Comparison of ENCODE assay signal across 14 cellular contexts in genomic region chr12:51889216-51890134, GRCh38. TPM values are rescaled to one million over a fixed set of nuclear protein-coding genes. Genes with fewer than 3 reads are reported as not detected.
DNase-seq lines count a peak whose midpoint lies in the region; ATAC-seq and TF ChIP-seq lines count a peak whose summit lies in the region.
"Had no signal": no experiment of that assay in that cellular context is flagged by ENCODE, and none has a peak within 500 bp of the region (broad histone marks: within the 10 kb centered on the region; RNA-seq: fewer than 3 reads in every experiment).

No MANE protein-coding gene starts in this region.

- no peaks in the 10 kb centered on the region for H3K27me3 ChIP-seq in BE2C
- H3K27me3 ChIP-seq in IMR-90 (ENCODE audit: control insufficient read depth, insufficient read depth, low read length) = no peaks in the 10 kb centered on the region
- no peaks in the 10 kb centered on the region for H3K27me3 ChIP-seq in lower lobe of right lung (ENCODE audit: low read depth)
- no peaks in the 10 kb centered on the region for H3K27me3 ChIP-seq in GM23248 (replicated peaks; ENCODE audit: insufficient read depth)
- H3K27me3 ChIP-seq: right lobe of liver had no signal

- no peak overlapping the region; the same call in 1 of the 2 replicates for H3K18ac ChIP-seq in IMR-90 (ENCODE audit: low read depth, low read length)

- H3K36me3 ChIP-seq in BE2C (no peaks in the 10 kb centered on the region), IMR-90 (ENCODE audit: control insufficient read depth, insufficient read depth, low read length) (no peaks in the 10 kb centered on the region), lower lobe of right lung (no peaks in the 10 kb centered on the region), GM23248 (ENCODE audit: low read depth) (no peaks in the 10 kb centered on the region)
- H3K36me3 ChIP-seq: right lobe of liver had no signal

- TF ChIP-seq CTCF in BE2C (IDR thresholded peaks at IDR 0.05; ENCODE audit: low read depth, low read length) (peak; percentile 31), IMR-90 (conservative IDR thresholded peaks at IDR 0.05; ENCODE audit: low read depth, low read length) (peak; percentile 31; the same call in 1 of the 2 replicates), choroid plexus epithelial cell (conservative IDR thresholded peaks at IDR 0.05; ENCODE audit: low read depth, low read length) (peak; percentile 42), lower lobe of right lung (IDR thresholded peaks at IDR 0.05) (peak; percentile 7)

- H2AFZ ChIP-seq in IMR-90 (replicated peaks; ENCODE audit: low read length, poor library complexity) (peak overlapping the region; percentile 80), GM23248 (no peak overlapping the region)

- peak overlapping the region in 1 of 2 experiments; percentile 20; a peak in 1 of 4 replicates for H4K8ac ChIP-seq in IMR-90 (ENCODE audit: low read depth in 2 of 2, low read length in 2 of 2)

- TF ChIP-seq RAD21 in IMR-90 (IDR thresholded peaks at IDR 0.05; ENCODE audit: low read length) = 0 out of 2 replicates have a peak, but pooled peaks have one; percentile 7

- H4K20me1 ChIP-seq in IMR-90 (ENCODE audit: insufficient read depth, low read length) = no peaks in the 10 kb centered on the region
- H4K20me1 ChIP-seq in GM23248 (ENCODE audit: insufficient read depth) = no peaks in the 10 kb centered on the region

- H4K91ac ChIP-seq in IMR-90 (ENCODE audit: insufficient read depth, low read depth, low read length) = no peak overlapping the region; the same call in 1 of the 2 replicates

- H3K9me1 ChIP-seq in IMR-90 (ENCODE audit: insufficient read depth, low read length) = peaks cover 2% of the 10 kb centered on the region; the same call in 1 of the 2 replicates

- in situ Hi-C loops in IMR-90 (cut with MboI; ENCODE audit: low sequenced_read_pairs) (loop anchor here (5.0 kb wide), 1 partner anchor 88 kb away; no protein-coding TSS in a partner anchor), GM23248 (cut with MboI) (no loop called here)

- peak overlapping the region; percentile 40; the same call in 1 of the 2 replicates for H2BK120ac ChIP-seq in IMR-90 (ENCODE audit: low read depth, low read length)

- peak overlapping the region; percentile 72 for H2AK5ac ChIP-seq in IMR-90 (ENCODE audit: low read depth, low read length)

- dilution Hi-C loops in IMR-90 (cut with HindIII; ENCODE audit: low sequenced_read_pairs, unreplicated experiment) = no loop called here

- 80% methylated on average over 4 of the region's 21 CpGs; no CpG with 5 or more reads in 1 of the 2 experiments for WGBS in IMR-90 (ENCODE audit: extremely low coverage in 2 of 2, insufficient read length in 1 of 2), 2 experiments
- WGBS in GM23248 (ENCODE audit: low coverage in 1 of 2, low lambda C conversion rate in 2 of 2, missing lambda C conversion rate in 2 of 2), 2 experiments = 84 to 86% methylated on average over 21 of the region's 21 CpGs

- no peak overlapping the region for H3K4me3 ChIP-seq in BE2C (ENCODE audit: low read depth, low read length)
- H3K4me3 ChIP-seq in IMR-90 (ENCODE audit: insufficient read depth, low read depth, low read length) = no peak overlapping the region
- H3K4me3 ChIP-seq in choroid plexus epithelial cell (ENCODE audit: low read depth, low read length) = no peak overlapping the region
- H3K4me3 ChIP-seq in lower lobe of right lung = no peak overlapping the region
- H3K4me3 ChIP-seq in GM23248 = no peak overlapping the region

- H3K79me1 ChIP-seq in IMR-90 (ENCODE audit: low read depth in 1 of 2, low read length in 2 of 2) = no peaks in the 10 kb centered on the region

- POLR2A ChIA-PET in IMR-90 (lab: Charles Lee; ENCODE audit: unreplicated experiment) = interaction anchor here (0.9 kb wide), 1 partner anchor 10 kb away, joined by 22 read pairs; no protein-coding TSS in a partner anchor

- peaks cover 17% of the 10 kb centered on the region for H3F3A ChIP-seq in GM23248 (ENCODE audit: insufficient read depth)

- no peak overlapping the region for H2BK5ac ChIP-seq in IMR-90 (ENCODE audit: low read depth, low read length, poor library complexity, severe bottlenecking)

- ATAC-seq in IMR-90 (ENCODE audit: low read depth) (no peak), lower lobe of right lung (no peak), HG02623 (IDR thresholded peaks at IDR 0.05; ENCODE audit: unreplicated experiment) (no peak)
- ATAC-seq: right lobe of liver; stimulated activated naive CD8-positive, alpha-beta T cell treated with anti-CD3 and anti-CD28 coated beads, Interleukin-15, amount 100 ng/mL, for 72 hours had no signal

- H3K4me2 ChIP-seq in IMR-90 (ENCODE audit: low read depth, low read length) (no peak overlapping the region), GM23248 (ENCODE audit: unreplicated experiment) (no peak overlapping the region)

- no peak overlapping the region for H3K56ac ChIP-seq in IMR-90 (ENCODE audit: extremely low read depth, insufficient read depth, low read length)

- intact Hi-C loops in IMR-90 (cut with micrococcal nuclease) (loop anchor here (5.0 kb wide), 1 partner anchor 133 kb away; no protein-coding TSS in a partner anchor), lower lobe of right lung (cut with DNase I) (no loop called here)

- TF ChIP-seq POLR2A in IMR-90 (IDR thresholded peaks at IDR 0.05; ENCODE audit: low read depth, low read length) = no peak

- H3K9me2 ChIP-seq in GM23248 (ENCODE audit: insufficient read depth) = no peaks in the 10 kb centered on the region

- BruUV-seq in IMR-90 (replicated peaks; lab: Mats Ljungman, UMichigan) = no TSS peak

- CTCF ChIA-PET in IMR-90 (lab: Yijun Ruan, JAX) = interaction anchor here (0.6 kb wide), 1 partner anchor 93 kb away, joined by 3 read pairs; no protein-coding TSS in a partner anchor

- no peak overlapping the region for H3K14ac ChIP-seq in IMR-90 (replicated peaks; ENCODE audit: low read depth, low read length)

- DNase-seq in BE2C = no peak
- no peak for DNase-seq in IMR-90
- DNase-seq in choroid plexus epithelial cell (ENCODE audit: low read depth) = no peak
- DNase-seq in lower lobe of right lung = no peak
- no peak for DNase-seq in NOMO-1 (lab: John Stamatoyannopoulos, UW; ENCODE audit: unreplicated experiment in 2 of 2)
- no peak for DNase-seq in T1000 (lab: John Stamatoyannopoulos, UW)
- DNase-seq in GM23248 = no peak
- DNase-seq: activated T-cell treated with anti-CD3 and anti-CD28 coated beads, Interleukin-2, amount 50 U/mL, for 24 hours; amniotic stem cell; KG1; naive B cell; stimulated activated naive CD8-positive, alpha-beta T cell treated with anti-CD3 and anti-CD28 coated beads, Interleukin-15, amount 100 ng/mL, for 72 hours had no signal

- 0 out of 2 replicates have a peak, but pooled peaks cover 3% of the 10 kb centered on the region for H3K4me1 ChIP-seq in BE2C
- H3K4me1 ChIP-seq in IMR-90 (ENCODE audit: control insufficient read depth, insufficient read depth, low read length) = peaks cover 6% of the 10 kb centered on the region
- peaks cover 13% of the 10 kb centered on the region for H3K4me1 ChIP-seq in lower lobe of right lung
- H3K4me1 ChIP-seq in GM23248 (ENCODE audit: insufficient read depth) = peaks cover 12% of the 10 kb centered on the region

- no peak overlapping the region for H3K23ac ChIP-seq in IMR-90 (ENCODE audit: low read depth, low read length)

- H3K9ac ChIP-seq in IMR-90 (ENCODE audit: low read depth, low read length) = no peak overlapping the region
- H3K9ac ChIP-seq in GM23248 = no peak overlapping the region

- H3K27ac ChIP-seq in IMR-90 (ENCODE audit: insufficient read depth, low read length) = no peak overlapping the region
- no peak overlapping the region for H3K27ac ChIP-seq in lower lobe of right lung
- H3K27ac ChIP-seq in GM23248 = no peak overlapping the region
- H3K27ac ChIP-seq: right lobe of liver had no signal

- H4K5ac ChIP-seq in IMR-90 (ENCODE audit: low read depth, low read length) = no peak overlapping the region; the same call in 1 of the 2 replicates

- no peaks in the 10 kb centered on the region for H3K79me2 ChIP-seq in GM23248 (ENCODE audit: insufficient read depth)

- peak overlapping the region; percentile 29 for H2AK9ac ChIP-seq in IMR-90 (replicated peaks; ENCODE audit: low read depth, low read length, poor library complexity)

- no peak overlapping the region for H2BK20ac ChIP-seq in IMR-90 (ENCODE audit: low read depth, low read length)

- H3K9me3 ChIP-seq in BE2C (no peaks in the 10 kb centered on the region), IMR-90 (ENCODE audit: control insufficient read depth, insufficient read depth, low read length) (no peaks in the 10 kb centered on the region), lower lobe of right lung (no peaks in the 10 kb centered on the region), GM23248 (ENCODE audit: low read depth) (no peaks in the 10 kb centered on the region)
- H3K9me3 ChIP-seq: right lobe of liver had no signal

- H3K4ac ChIP-seq in IMR-90 (ENCODE audit: low read depth, low read length) = peak overlapping the region; percentile 42

- H2BK15ac ChIP-seq in IMR-90 (ENCODE audit: low read depth, low read length) = no peak overlapping the region; the same call in 2 of the 3 replicates

RNA-seq across cellular contexts. Expression of gene ANKRD33, which starts 1.6 kb away (rescaled TPM):
- not detected for polyA plus RNA-seq in BE2C (2012; ENCODE audit: insufficient read depth, insufficient read length, low read depth)
- total RNA-seq in IMR-90 (2012; rRNA removed) = under 0.01 TPM in 1 of 2 replicates, not detected in the other
- polyA plus RNA-seq in IMR-90 (2012; rRNA removed) = 0.03 TPM in 1 of 2 replicates, not detected in the other
- 0.02 TPM in 1 of 2 replicates, not detected in the other for polyA plus RNA-seq in IMR-90 (2012; cell fraction: cytosol; rRNA removed)
- 0.42 and 0.57 TPM in 2 replicates for polyA plus RNA-seq in IMR-90 (2012; cell fraction: nucleus; rRNA removed; ENCODE audit: low replicate concordance)
- total RNA-seq in lower lobe of right lung = not detected
- not detected in 2 replicates for total RNA-seq in GM23248 (2014; rRNA removed; shearing (Covaris generic))
- polyA plus RNA-seq in GM23248 (2016; fragmentation: Nextera tagmentation; extraction: Ambion mirVana) = not detected in 2 replicates

RNA-seq across cellular contexts. Expression of gene ACVRL1, which starts 17.8 kb away (rescaled TPM):
- polyA plus RNA-seq in BE2C (2012; ENCODE audit: insufficient read depth, insufficient read length, low read depth) = 68.1 TPM
- total RNA-seq in IMR-90 (2012; rRNA removed) (5.8 and 7.5 TPM in 2 replicates), lower lobe of right lung (242 TPM)
- polyA plus RNA-seq in IMR-90 (2012; rRNA removed) (6.4 and 8.0 TPM in 2 replicates), GM23248 (2016; fragmentation: Nextera tagmentation; extraction: Ambion mirVana) (18.9 and 19.1 TPM in 2 replicates)
- 4.5 and 11.0 TPM in 2 replicates for polyA plus RNA-seq in IMR-90 (2012; cell fraction: cytosol; rRNA removed)
- polyA plus RNA-seq in IMR-90 (2012; cell fraction: nucleus; rRNA removed; ENCODE audit: low replicate concordance) = 17.2 and 26.4 TPM in 2 replicates
- 67.4 and 114 TPM in 2 replicates for total RNA-seq in GM23248 (2014; rRNA removed; shearing (Covaris generic))

RNA-seq across cellular contexts. Expression of gene FIGNL2, which starts 41.0 kb away (rescaled TPM):
- 0.94 TPM for polyA plus RNA-seq in BE2C (2012; ENCODE audit: insufficient read depth, insufficient read length, low read depth)
- total RNA-seq in IMR-90 (2012; rRNA removed) = under 0.01 TPM in 2 replicates
- 0.09 and 0.12 TPM in 2 replicates for polyA plus RNA-seq in IMR-90 (2012; rRNA removed)
- polyA plus RNA-seq in IMR-90 (2012; cell fraction: cytosol; rRNA removed) = 0.02 and 0.04 TPM in 2 replicates
- 0.61 and 0.62 TPM in 2 replicates for polyA plus RNA-seq in IMR-90 (2012; cell fraction: nucleus; rRNA removed; ENCODE audit: low replicate concordance)
- 0.95 TPM for total RNA-seq in lower lobe of right lung
- 0.32 and 0.76 TPM in 2 replicates for total RNA-seq in GM23248 (2014; rRNA removed; shearing (Covaris generic))
- polyA plus RNA-seq in GM23248 (2016; fragmentation: Nextera tagmentation; extraction: Ambion mirVana) = 0.13 and 0.23 TPM in 2 replicates
